Comparison of ENCODE assay signal across 24 cellular contexts in the genomic region with DNA sequence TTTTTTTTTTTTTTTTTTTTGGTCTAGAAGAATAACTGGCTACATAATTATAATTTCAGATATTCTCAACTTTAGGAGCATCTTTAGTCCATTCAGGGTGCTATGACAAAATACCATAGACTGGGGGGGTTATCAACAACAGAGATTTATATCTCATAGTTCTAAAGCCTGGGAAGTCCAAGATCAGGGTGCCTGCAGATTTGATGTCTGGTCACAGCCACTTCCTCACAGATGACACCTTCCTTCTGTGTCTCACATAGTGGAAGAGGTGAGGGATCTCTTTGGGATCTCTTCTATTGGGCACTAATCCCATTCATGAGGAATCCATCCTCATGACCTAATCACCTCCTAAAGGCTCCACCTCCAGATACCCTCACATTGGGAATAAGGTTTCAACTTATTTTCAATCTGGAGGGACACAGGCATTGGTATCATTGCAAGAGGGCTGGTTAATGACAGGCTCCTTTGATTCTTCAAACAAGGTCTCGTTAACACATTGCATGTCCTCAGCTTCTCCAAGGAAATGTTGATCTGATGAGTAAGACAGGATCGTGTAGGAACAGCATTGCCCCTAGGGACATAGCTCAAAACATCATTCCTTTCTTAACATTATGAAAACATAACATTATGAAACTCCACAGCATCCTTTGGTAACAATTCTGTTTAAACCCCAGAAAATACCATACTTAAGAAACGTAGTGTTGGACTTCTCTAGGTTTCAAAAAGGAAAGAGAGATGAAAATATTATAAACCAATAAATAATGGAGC.
DNase-seq lines count a peak whose midpoint lies in the region; ATAC-seq and TF ChIP-seq lines count a peak whose summit lies in the region.
"Had no signal": no experiment of that assay in that cellular context is flagged by ENCODE, and none has a peak within 500 bp of the region (broad histone marks: within the 10 kb centered on the region; RNA-seq: fewer than 3 reads in every experiment).

No MANE protein-coding gene starts in this region.

- H3K4me1 ChIP-seq in mesenchymal stem cell (ENCODE audit: control insufficient read depth, insufficient read depth, low read depth, low read length), result peaks cover 2% of the 10 kb centered on the region
- H3K4me1 ChIP-seq: heart right ventricle, sigmoid colon, transverse colon had no signal

- H3K14ac ChIP-seq in mesenchymal stem cell (ENCODE audit: low read length in 2 of 2), result no peak overlapping the region

- no peak overlapping the region for H2BK15ac ChIP-seq in mesenchymal stem cell (ENCODE audit: low read depth, poor library complexity, severe bottlenecking)

- no peak overlapping the region for H2AFZ ChIP-seq in mesenchymal stem cell (ENCODE audit: low read depth, low read length)

- no peak overlapping the region for H4K8ac ChIP-seq in mesenchymal stem cell (ENCODE audit: low read length)

- H3K4me2 ChIP-seq in mesenchymal stem cell (ENCODE audit: low read length, poor library complexity, severe bottlenecking), result no peak overlapping the region

- TF ChIP-seq CTCF in AG09319 (IDR thresholded peaks at IDR 0.05; ENCODE audit: low read depth, low read length) (no peak), choroid plexus epithelial cell (conservative IDR thresholded peaks at IDR 0.05; ENCODE audit: low read depth, low read length) (no peak)

- no peak overlapping the region for H3K23ac ChIP-seq in mesenchymal stem cell (ENCODE audit: low read length in 2 of 2)

- WGBS in mesenchymal stem cell, result 0% methylated on average over 2 of the region's 3 CpGs

- no peak overlapping the region for H2BK5ac ChIP-seq in mesenchymal stem cell (ENCODE audit: low read depth, low read length, poor library complexity, severe bottlenecking)

- no peak overlapping the region for H3K4ac ChIP-seq in mesenchymal stem cell (ENCODE audit: low read depth in 1 of 2, low read length in 2 of 2)

- H3K27me3 ChIP-seq in mesenchymal stem cell (ENCODE audit: control insufficient read depth in 1 of 2, insufficient read depth in 1 of 2, low read length in 2 of 2), result no peaks in the 10 kb centered on the region
- H3K27me3 ChIP-seq: heart right ventricle, sigmoid colon, transverse colon had no signal

- no peak overlapping the region for H3K27ac ChIP-seq in mesenchymal stem cell (ENCODE audit: low read length, poor library complexity, severe bottlenecking)
- H3K27ac ChIP-seq: heart right ventricle, sigmoid colon, transverse colon had no signal

- no peak overlapping the region for H3K18ac ChIP-seq in mesenchymal stem cell (ENCODE audit: low read depth in 1 of 2, low read length in 2 of 2)

- peak; percentile 42 for DNase-seq in AG09319 (ENCODE audit: extremely low read depth, low read depth)
- peak; percentile 58 for DNase-seq in NCI-H226
- DNase-seq in choroid plexus epithelial cell (ENCODE audit: low read depth), result peak; percentile 97
- peak; percentile 71 for DNase-seq in mesenchymal stem cell
- DNase-seq in central memory CD4-positive, alpha-beta T cell, result no peak
- DNase-seq: ACHN; activated CD4-positive, CD25-positive, alpha-beta regulatory T cell; activated naive CD4-positive, alpha-beta T cell; Calu3; endodermal cell; GDM1; heart right ventricle; kidney glomerular epithelial cell; mucosa of descending colon; NCI-H1048; NCI-H2171 treated with DMSO at 0.1 percent for 48 hours; nucleus accumbens; sigmoid colon; transverse colon had no signal

- no peak overlapping the region for H2AK5ac ChIP-seq in mesenchymal stem cell (ENCODE audit: low read length, severe bottlenecking)

- peaks cover 6% of the 10 kb centered on the region for H3K9me3 ChIP-seq in mesenchymal stem cell (ENCODE audit: control insufficient read depth, low read length)
- H3K9me3 ChIP-seq: mucosa of descending colon, sigmoid colon, transverse colon had no signal

- no peak overlapping the region for H2BK12ac ChIP-seq in mesenchymal stem cell (ENCODE audit: low read length in 2 of 2)

- H3K79me1 ChIP-seq in mesenchymal stem cell (replicated peaks; ENCODE audit: low read length, poor library complexity, severe bottlenecking), result peaks cover 3% of the 10 kb centered on the region

- no peak overlapping the region for H4K91ac ChIP-seq in mesenchymal stem cell (ENCODE audit: low read length)

- no peak overlapping the region for H3K9ac ChIP-seq in mesenchymal stem cell (ENCODE audit: low read length)

- H3K4me3 ChIP-seq in choroid plexus epithelial cell (ENCODE audit: low read depth, low read length) (no peak overlapping the region), mesenchymal stem cell (ENCODE audit: insufficient read depth in 1 of 2, low read depth in 1 of 2, low read length in 2 of 2) (no peak overlapping the region)
- H3K4me3 ChIP-seq: heart right ventricle, mucosa of descending colon, sigmoid colon, transverse colon had no signal

- peaks cover 0 to 11% of the 10 kb centered on the region in 2 experiments for H3K36me3 ChIP-seq in mesenchymal stem cell (ENCODE audit: control insufficient read depth in 1 of 2, insufficient read depth in 2 of 2, low read depth in 1 of 2, low read length in 2 of 2)
- H3K36me3 ChIP-seq: sigmoid colon, transverse colon had no signal

- no peak for ATAC-seq in HG02642 (IDR thresholded peaks at IDR 0.05; ENCODE audit: poor library complexity, unreplicated experiment)
- ATAC-seq in GM21786 (IDR thresholded peaks at IDR 0.05; ENCODE audit: unreplicated experiment), result no peak
- no peak for ATAC-seq in HG03097 (IDR thresholded peaks at IDR 0.05; ENCODE audit: low FRiP score, unreplicated experiment)
- ATAC-seq: HCT116, mucosa of descending colon, Right ventricle myocardium inferior had no signal

- H2BK120ac ChIP-seq in mesenchymal stem cell (ENCODE audit: low read depth, low read length), result no peak overlapping the region
